25 cellular contexts compared by ENCODE assay signal in the genomic region with DNA sequence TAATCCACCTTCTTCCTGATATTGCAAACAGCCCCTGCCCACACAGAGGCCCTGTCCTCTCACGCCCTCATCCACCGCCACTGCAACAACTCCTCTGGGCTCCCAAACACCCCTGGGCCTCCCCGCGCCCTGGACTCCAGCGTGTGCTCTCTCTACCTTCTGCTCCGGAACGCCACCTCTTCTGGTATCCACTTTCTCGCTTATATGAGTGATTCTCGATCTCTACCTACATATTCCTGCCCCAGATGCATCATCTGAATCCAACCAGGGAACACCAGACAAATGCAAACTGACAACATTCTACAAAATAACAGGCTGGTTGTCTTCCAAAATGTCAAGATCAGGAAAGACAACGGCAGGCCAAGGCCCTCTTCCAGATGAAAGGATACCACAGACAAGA. TPM values are rescaled to one million over a fixed set of nuclear protein-coding genes. Genes with fewer than 3 reads are reported as not detected.
"Had no signal": no experiment of that assay in that cellular context is flagged by ENCODE, and none has a peak within 500 bp of the region (broad histone marks: within the 10 kb centered on the region; RNA-seq: fewer than 3 reads in every experiment).

No MANE protein-coding gene starts in this region.

- H3K27me3 ChIP-seq: SJSA1 had no signal

- H3K4me3 ChIP-seq: K562, SJSA1, SK-N-MC had no signal

- H3K9ac ChIP-seq: KMS-11 had no signal

- H3K9me3 ChIP-seq: SJSA1 had no signal

- DNase-seq: IMR-90, Kasumi-1, MM.1S, NCI-H1092 treated with DMSO at 0.1 percent for 48 hours, NCI-H1436, NCI-H187, NCI-H2029, NCI-H2081 treated with DMSO at 0.1 percent for 48 hours, NCI-H2171, NCI-H226, NCI-H446, NCI-H510A, NCI-H524 treated with DMSO at 0.1 percent for 48 hours, NCI-H69, NCI-H774, Right ventricle myocardium superior, RPMI8226, SIG-M5 had no signal

- H3K4me2 ChIP-seq: KMS-11 had no signal

- H3K27ac ChIP-seq: KMS-11, SJSA1, SK-N-MC had no signal

- ATAC-seq: HepG2, K562 had no signal

RNA-seq across cellular contexts. Expression of a gene that starts 42.4 kb away (rescaled TPM):
- total RNA-seq: HT1080, IMR-90, M059J had no signal
- polyA plus RNA-seq: IMR-90 had no signal
